ENCODE assay signal across 1 cellular context in genomic region chr7:158821173-158822021, GRCh38.
A peak's percentile ranks its signal among the peaks of the same experiment; 100 is the strongest.
TF ChIP-seq lines count a peak whose summit lies in the region.

No MANE protein-coding gene starts in this region.

TF ChIP-seq in K562, 482 proteins besides CTCF, POLR2A, EP300 and RAD21 (continued from another document and continues in another):
- TF ChIP-seq ADNP (tag; IDR thresholded peaks at IDR 0.05) (no peak), HDGF (IDR thresholded peaks at IDR 0.05) (peak; percentile 41; the same call in 1 of the 2 replicates), NCOA1 (IDR thresholded peaks at IDR 0.05; ENCODE audit: low read depth) (no peak), BDP1 (IDR thresholded peaks at IDR 0.05; ENCODE audit: insufficient read depth, insufficient read length) (no peak), ZBTB1 (CRISPR knock-in tag; IDR thresholded peaks at IDR 0.05; ENCODE audit: borderline replicate concordance, low read depth) (peak; percentile 23; the same call in 1 of the 2 replicates), ZNF766 (CRISPR knock-in tag; conservative IDR thresholded peaks at IDR 0.05) (no peak), HMGN3 (IDR thresholded peaks at IDR 0.05; ENCODE audit: borderline replicate concordance, extremely low read depth, insufficient read length, low read depth, low read length) (no peak), NCOR1 (IDR thresholded peaks at IDR 0.05) (no peak), L3MBTL2 (IDR thresholded peaks at IDR 0.05) (peak; percentile 16; the same call in 1 of the 2 replicates), BRF1 (IDR thresholded peaks at IDR 0.05; ENCODE audit: borderline replicate concordance, extremely low read depth, insufficient read length) (no peak), ZSCAN32 (CRISPR knock-in tag; IDR thresholded peaks at IDR 0.05) (no peak), SP1 (CRISPR knock-in tag; IDR thresholded peaks at IDR 0.05) (no peak), MTA3 (IDR thresholded peaks at IDR 0.05; ENCODE audit: borderline replicate concordance) (0 out of 2 replicates have a peak, but pooled peaks have one; percentile 42), KDM5B (IDR thresholded peaks at IDR 0.05; ENCODE audit: insufficient replicate concordance, low read depth, low read length) (no peak), TCF7 (IDR thresholded peaks at IDR 0.05; ENCODE audit: borderline replicate concordance) (no peak), ELF1 (tag; IDR thresholded peaks at IDR 0.05) (no peak), GATAD2A (IDR thresholded peaks at IDR 0.05) (no peak), EP400 (IDR thresholded peaks at IDR 0.05) (no peak), ZNF184 (CRISPR knock-in tag; IDR thresholded peaks at IDR 0.05) (no peak), E2F4 (CRISPR knock-in tag; IDR thresholded peaks at IDR 0.05; ENCODE audit: low read depth) (no peak), ILK (tag; IDR thresholded peaks at IDR 0.05; ENCODE audit: borderline replicate concordance, low read depth) (no peak), ZNF592 (IDR thresholded peaks at IDR 0.05) (no peak), KAT2B (IDR thresholded peaks at IDR 0.05; ENCODE audit: low read depth, low read length) (no peak), ZBTB34 (CRISPR knock-in tag; IDR thresholded peaks at IDR 0.05) (no peak), JUNB (CRISPR knock-in tag; conservative IDR thresholded peaks at IDR 0.05) (no peak), NCOA6 (IDR thresholded peaks at IDR 0.05) (no peak), ZNF436 (CRISPR knock-in tag; IDR thresholded peaks at IDR 0.05) (no peak), ZNF384 (IDR thresholded peaks at IDR 0.05; ENCODE audit: low read depth, low read length) (no peak), ZMIZ1 (IDR thresholded peaks at IDR 0.05; ENCODE audit: low read depth in 2 of 2, low read length in 2 of 2) (no peak), SNRNP70 (optimal IDR thresholded peaks at IDR 0.05; ENCODE audit: low read depth, low read length) (no peak), ETV6 (IDR thresholded peaks at IDR 0.05; ENCODE audit: borderline replicate concordance in 1 of 2, low read depth in 2 of 2, low read length in 1 of 2) (no peak), ETV6 (CRISPR knock-in tag; IDR thresholded peaks at IDR 0.05; ENCODE audit: borderline replicate concordance) (no peak), ZNF175 (CRISPR knock-in tag; IDR thresholded peaks at IDR 0.05; ENCODE audit: low read depth) (no peak), UBTF (IDR thresholded peaks at IDR 0.05; ENCODE audit: borderline replicate concordance in 1 of 2, low read depth in 2 of 2, low read length in 2 of 2) (0 out of 4 replicates have a peak, but pooled peaks of 1 of the 2 experiments have one; percentile 46), CHCHD3 (CRISPR knock-in tag; IDR thresholded peaks at IDR 0.05) (no peak), NR2F6 (CRISPR knock-in tag; IDR thresholded peaks at IDR 0.05) (no peak), RB1 (IDR thresholded peaks at IDR 0.05; ENCODE audit: low read depth) (no peak), EGR1 (conservative IDR thresholded peaks at IDR 0.05) (no peak), HOXB6 (CRISPR knock-in tag; IDR thresholded peaks at IDR 0.05; ENCODE audit: borderline replicate concordance) (no peak), SLC30A9 (CRISPR knock-in tag; IDR thresholded peaks at IDR 0.05) (no peak)
- TF ChIP-seq, protein P1, sequence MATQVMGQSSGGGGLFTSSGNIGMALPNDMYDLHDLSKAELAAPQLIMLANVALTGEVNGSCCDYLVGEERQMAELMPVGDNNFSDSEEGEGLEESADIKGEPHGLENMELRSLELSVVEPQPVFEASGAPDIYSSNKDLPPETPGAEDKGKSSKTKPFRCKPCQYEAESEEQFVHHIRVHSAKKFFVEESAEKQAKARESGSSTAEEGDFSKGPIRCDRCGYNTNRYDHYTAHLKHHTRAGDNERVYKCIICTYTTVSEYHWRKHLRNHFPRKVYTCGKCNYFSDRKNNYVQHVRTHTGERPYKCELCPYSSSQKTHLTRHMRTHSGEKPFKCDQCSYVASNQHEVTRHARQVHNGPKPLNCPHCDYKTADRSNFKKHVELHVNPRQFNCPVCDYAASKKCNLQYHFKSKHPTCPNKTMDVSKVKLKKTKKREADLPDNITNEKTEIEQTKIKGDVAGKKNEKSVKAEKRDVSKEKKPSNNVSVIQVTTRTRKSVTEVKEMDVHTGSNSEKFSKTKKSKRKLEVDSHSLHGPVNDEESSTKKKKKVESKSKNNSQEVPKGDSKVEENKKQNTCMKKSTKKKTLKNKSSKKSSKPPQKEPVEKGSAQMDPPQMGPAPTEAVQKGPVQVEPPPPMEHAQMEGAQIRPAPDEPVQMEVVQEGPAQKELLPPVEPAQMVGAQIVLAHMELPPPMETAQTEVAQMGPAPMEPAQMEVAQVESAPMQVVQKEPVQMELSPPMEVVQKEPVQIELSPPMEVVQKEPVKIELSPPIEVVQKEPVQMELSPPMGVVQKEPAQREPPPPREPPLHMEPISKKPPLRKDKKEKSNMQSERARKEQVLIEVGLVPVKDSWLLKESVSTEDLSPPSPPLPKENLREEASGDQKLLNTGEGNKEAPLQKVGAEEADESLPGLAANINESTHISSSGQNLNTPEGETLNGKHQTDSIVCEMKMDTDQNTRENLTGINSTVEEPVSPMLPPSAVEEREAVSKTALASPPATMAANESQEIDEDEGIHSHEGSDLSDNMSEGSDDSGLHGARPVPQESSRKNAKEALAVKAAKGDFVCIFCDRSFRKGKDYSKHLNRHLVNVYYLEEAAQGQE (CRISPR knock-in tag; IDR thresholded peaks at IDR 0.05; ENCODE audit: low read depth) = no peak
- TF ChIP-seq, protein P2, sequence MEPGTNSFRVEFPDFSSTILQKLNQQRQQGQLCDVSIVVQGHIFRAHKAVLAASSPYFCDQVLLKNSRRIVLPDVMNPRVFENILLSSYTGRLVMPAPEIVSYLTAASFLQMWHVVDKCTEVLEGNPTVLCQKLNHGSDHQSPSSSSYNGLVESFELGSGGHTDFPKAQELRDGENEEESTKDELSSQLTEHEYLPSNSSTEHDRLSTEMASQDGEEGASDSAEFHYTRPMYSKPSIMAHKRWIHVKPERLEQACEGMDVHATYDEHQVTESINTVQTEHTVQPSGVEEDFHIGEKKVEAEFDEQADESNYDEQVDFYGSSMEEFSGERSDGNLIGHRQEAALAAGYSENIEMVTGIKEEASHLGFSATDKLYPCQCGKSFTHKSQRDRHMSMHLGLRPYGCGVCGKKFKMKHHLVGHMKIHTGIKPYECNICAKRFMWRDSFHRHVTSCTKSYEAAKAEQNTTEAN (CRISPR knock-in tag; IDR thresholded peaks at IDR 0.05) = no peak
- TF ChIP-seq, protein P3, sequence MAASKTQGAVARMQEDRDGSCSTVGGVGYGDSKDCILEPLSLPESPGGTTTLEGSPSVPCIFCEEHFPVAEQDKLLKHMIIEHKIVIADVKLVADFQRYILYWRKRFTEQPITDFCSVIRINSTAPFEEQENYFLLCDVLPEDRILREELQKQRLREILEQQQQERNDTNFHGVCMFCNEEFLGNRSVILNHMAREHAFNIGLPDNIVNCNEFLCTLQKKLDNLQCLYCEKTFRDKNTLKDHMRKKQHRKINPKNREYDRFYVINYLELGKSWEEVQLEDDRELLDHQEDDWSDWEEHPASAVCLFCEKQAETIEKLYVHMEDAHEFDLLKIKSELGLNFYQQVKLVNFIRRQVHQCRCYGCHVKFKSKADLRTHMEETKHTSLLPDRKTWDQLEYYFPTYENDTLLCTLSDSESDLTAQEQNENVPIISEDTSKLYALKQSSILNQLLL (CRISPR knock-in tag; IDR thresholded peaks at IDR 0.05; ENCODE audit: borderline replicate concordance) = no peak
- TF ChIP-seq, protein P4, sequence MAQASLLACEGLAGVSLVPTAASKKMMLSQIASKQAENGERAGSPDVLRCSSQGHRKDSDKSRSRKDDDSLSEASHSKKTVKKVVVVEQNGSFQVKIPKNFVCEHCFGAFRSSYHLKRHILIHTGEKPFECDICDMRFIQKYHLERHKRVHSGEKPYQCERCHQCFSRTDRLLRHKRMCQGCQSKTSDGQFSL (CRISPR knock-in tag; IDR thresholded peaks at IDR 0.05) = no peak
- TF ChIP-seq, protein P4 (tag; IDR thresholded peaks at IDR 0.05) = no peak
